9 cellular contexts compared by ENCODE assay signal in genomic region chr2:55511508-55512124, GRCh38. TPM values are rescaled to one million over a fixed set of nuclear protein-coding genes. Genes with fewer than 3 reads are reported as not detected.
A peak's percentile ranks its signal among the peaks of the same experiment; 100 is the strongest.
DNase-seq lines count a peak whose midpoint lies in the region; ATAC-seq and TF ChIP-seq lines count a peak whose summit lies in the region.
"Had no signal": no experiment of that assay in that cellular context is flagged by ENCODE, and none has a peak within 500 bp of the region (broad histone marks: within the 10 kb centered on the region; RNA-seq: fewer than 3 reads in every experiment).

No MANE protein-coding gene starts in this region.

- intact Hi-C loops in CD4-positive, alpha-beta memory T cell (cut with micrococcal nuclease) = no loop called here

- no peak for ATAC-seq in HG03342 (IDR thresholded peaks at IDR 0.05; ENCODE audit: unreplicated experiment)

- no peaks in the 10 kb centered on the region for H3K9me3 ChIP-seq in CD4-positive, alpha-beta memory T cell (ENCODE audit: control insufficient read depth in 1 of 2, low read length in 2 of 2)
- H3K9me3 ChIP-seq: neutrophil had no signal

- H3K4me1 ChIP-seq in CD4-positive, alpha-beta memory T cell (ENCODE audit: insufficient read depth, low read length) = no peaks in the 10 kb centered on the region

- no peak overlapping the region for H3K27ac ChIP-seq in CD4-positive, alpha-beta memory T cell (ENCODE audit: low read depth, low read length)
- H3K27ac ChIP-seq: neutrophil had no signal

- H3K27ac Mint-ChIP-seq in endothelial cell (ENCODE audit: unreplicated experiment) = no peak overlapping the region
- H3K27ac Mint-ChIP-seq in CD4-positive, alpha-beta memory T cell = no peak overlapping the region

- H3K27me3 Mint-ChIP-seq in endothelial cell (ENCODE audit: unreplicated experiment) = peaks cover 2% of the 10 kb centered on the region
- no peaks in the 10 kb centered on the region for H3K27me3 Mint-ChIP-seq in CD4-positive, alpha-beta memory T cell

- no peaks in the 10 kb centered on the region for H3K36me3 Mint-ChIP-seq in endothelial cell (ENCODE audit: low read depth, unreplicated experiment)
- no peaks in the 10 kb centered on the region for H3K36me3 Mint-ChIP-seq in CD4-positive, alpha-beta memory T cell

- H3K9me3 Mint-ChIP-seq in endothelial cell (ENCODE audit: unreplicated experiment) = no peaks in the 10 kb centered on the region
- H3K9me3 Mint-ChIP-seq in CD4-positive, alpha-beta memory T cell = no peaks in the 10 kb centered on the region

- no peaks in the 10 kb centered on the region for H3K4me1 Mint-ChIP-seq in endothelial cell (ENCODE audit: unreplicated experiment)
- H3K4me1 Mint-ChIP-seq in CD4-positive, alpha-beta memory T cell = no peaks in the 10 kb centered on the region

- no peaks in the 10 kb centered on the region for H3K27me3 ChIP-seq in CD4-positive, alpha-beta memory T cell (ENCODE audit: insufficient read depth, low read length)
- H3K27me3 ChIP-seq: neutrophil had no signal

- POLR2A ChIA-PET in CD4-positive, alpha-beta memory T cell (lab: Charles Lee; ENCODE audit: partially characterized antibody) = no interaction called here

- no peak overlapping the region for H3K4me3 Mint-ChIP-seq in endothelial cell (ENCODE audit: unreplicated experiment)
- H3K4me3 Mint-ChIP-seq in CD4-positive, alpha-beta memory T cell = no peak overlapping the region

- no peak overlapping the region for H3K4me3 ChIP-seq in CD4-positive, alpha-beta memory T cell (ENCODE audit: low read length in 2 of 2)

- no peak for TF ChIP-seq CTCF in endothelial cell (IDR thresholded peaks at IDR 0.05; ENCODE audit: unreplicated experiment)

- CTCF ChIA-PET in CD4-positive, alpha-beta memory T cell (lab: Charles Lee; ENCODE audit: partially characterized antibody) = no interaction called here

- peak; percentile 10 for DNase-seq in DMS79 treated with DMSO at 0.1 percent for 48 hours (lab: John Stamatoyannopoulos, UW)
- no peak for DNase-seq in DMS79 (lab: John Stamatoyannopoulos, UW)
- DNase-seq in NCI-H226 = peak; percentile 24
- DNase-seq in endothelial cell (ENCODE audit: low spot score) = peak; percentile 40
- peak; percentile 57 for DNase-seq in renal cortical epithelial cell (ENCODE audit: low read depth)
- no peak for DNase-seq in middle frontal gyrus (ENCODE audit: extremely low spot score, low spot score)
- no peak for DNase-seq in CD4-positive, alpha-beta memory T cell

- no peaks in the 10 kb centered on the region for H3K36me3 ChIP-seq in CD4-positive, alpha-beta memory T cell (ENCODE audit: insufficient read depth, low read length)
- H3K36me3 ChIP-seq: neutrophil had no signal

RNA-seq across cellular contexts. Expression of gene CFAP36, which starts 7.9 kb away (rescaled TPM):
- total RNA-seq in endothelial cell (ENCODE audit: unreplicated experiment) (14.4 TPM), renal cortical epithelial cell (24.3 and 47.3 TPM in 2 replicates)
- total RNA-seq in CD4-positive, alpha-beta memory T cell = 10 to 100 TPM; 49.2 to 52.2 TPM
- polyA plus RNA-seq in CD4-positive, alpha-beta memory T cell = 10 to 100 TPM; 47.0 to 52.9 TPM

Comparison
In these comparisons a context has a peak if more than half of its experiments do, and no peak if none do; other contexts are left out.
1. DNase-seq: peak in DMS79 treated with DMSO at 0.1 percent for 48 hours (single experiment), NCI-H226 (single experiment), endothelial cell (single experiment) and renal cortical epithelial cell (single experiment); none in DMS79 (single experiment), middle frontal gyrus (single experiment) and CD4-positive, alpha-beta memory T cell (0 of 5).